ENCODE assay signal across 1 cellular context in genomic region chr18:3692691-3693090, GRCh38.
TF ChIP-seq lines count a peak whose summit lies in the region.

No MANE protein-coding gene starts in this region.

TF ChIP-seq in GM23338, 12 proteins besides CTCF, POLR2A, EP300 and RAD21 (continued from another document):
- TF ChIP-seq ZNF462 (CRISPR knock-in tag; IDR thresholded peaks at IDR 0.05): no peak
- TF ChIP-seq NANOG (IDR thresholded peaks at IDR 0.05; ENCODE audit: borderline replicate concordance): no peak
- no peak for TF ChIP-seq EZH2phosphoT487 (IDR thresholded peaks at IDR 0.05; ENCODE audit: unreplicated experiment)
- no peak for TF ChIP-seq ZNF331 (CRISPR knock-in tag; IDR thresholded peaks at IDR 0.05; ENCODE audit: low read depth)
- TF ChIP-seq, protein P1, sequence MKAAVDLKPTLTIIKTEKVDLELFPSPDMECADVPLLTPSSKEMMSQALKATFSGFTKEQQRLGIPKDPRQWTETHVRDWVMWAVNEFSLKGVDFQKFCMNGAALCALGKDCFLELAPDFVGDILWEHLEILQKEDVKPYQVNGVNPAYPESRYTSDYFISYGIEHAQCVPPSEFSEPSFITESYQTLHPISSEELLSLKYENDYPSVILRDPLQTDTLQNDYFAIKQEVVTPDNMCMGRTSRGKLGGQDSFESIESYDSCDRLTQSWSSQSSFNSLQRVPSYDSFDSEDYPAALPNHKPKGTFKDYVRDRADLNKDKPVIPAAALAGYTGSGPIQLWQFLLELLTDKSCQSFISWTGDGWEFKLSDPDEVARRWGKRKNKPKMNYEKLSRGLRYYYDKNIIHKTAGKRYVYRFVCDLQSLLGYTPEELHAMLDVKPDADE (IDR thresholded peaks at IDR 0.05): no peak
TF ChIP-seq in GM23338: peak in this region for 0.
